ENCODE assay signal across 1 cellular context in the genomic region with DNA sequence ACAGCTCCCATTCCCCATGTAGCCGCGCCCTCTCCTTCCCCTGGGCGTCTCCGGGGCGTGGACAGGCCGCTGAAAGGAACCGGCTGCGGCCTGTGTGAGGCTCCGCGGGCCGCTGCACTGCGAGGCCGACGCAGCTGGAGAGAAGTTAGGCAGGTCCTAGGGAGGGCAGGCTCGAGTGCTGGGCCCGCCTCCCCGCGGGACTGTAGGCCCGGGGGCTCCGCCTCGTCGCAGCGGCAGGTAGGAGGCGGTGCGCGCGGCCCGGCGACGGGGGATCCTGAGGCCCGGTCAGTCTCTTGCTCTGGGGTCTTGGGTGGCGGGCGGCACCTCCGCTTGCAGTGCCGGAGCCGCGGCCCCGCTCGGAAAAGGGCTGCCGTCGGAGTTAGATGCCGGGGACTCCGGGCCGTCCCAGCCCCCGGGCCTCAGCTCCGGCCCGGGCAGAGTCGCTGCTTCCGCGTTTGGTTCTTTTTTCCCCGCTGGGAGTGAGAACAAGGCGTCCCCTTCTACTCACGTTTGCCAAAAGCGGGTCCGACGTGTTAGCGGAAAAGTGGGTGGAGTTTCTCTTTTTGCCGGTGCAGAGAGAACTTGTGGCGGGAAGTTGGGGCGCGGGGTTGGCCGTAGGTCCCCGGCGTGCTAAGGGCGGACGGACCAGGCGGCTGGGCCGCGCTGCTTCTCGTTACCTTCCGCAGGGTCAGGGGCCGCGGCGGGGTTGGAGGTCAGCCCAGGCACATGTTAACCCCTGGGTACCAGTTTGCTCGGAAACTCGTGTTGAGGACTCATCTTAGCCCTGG.
A peak's percentile ranks its signal among the peaks of the same experiment; 100 is the strongest.
TF ChIP-seq lines count a peak whose summit lies in the region.

A gene (plus strand): TSS at position 222 of the 788 bp plus-strand sequence. CDS start 2,026 bp downstream, outside the sequence.

TF ChIP-seq in GM12878, 131 proteins besides CTCF, POLR2A, EP300 and RAD21 (continued from another document):
- TF ChIP-seq EZH2 (IDR thresholded peaks at IDR 0.05; ENCODE audit: borderline replicate concordance, control insufficient read depth, low read depth, low read length), result no peak
- peak in 1 of 2 experiments; percentile 42; a peak in 2 of 4 replicates for TF ChIP-seq ETV6 (conservative IDR thresholded peaks at IDR 0.05 in 1 of 2, IDR thresholded peaks at IDR 0.05 in 1 of 2; ENCODE audit: borderline replicate concordance in 1 of 2, low read depth in 1 of 2)
- TF ChIP-seq NRF1 (conservative IDR thresholded peaks at IDR 0.05; ENCODE audit: low read depth, low read length), result no peak
- peak; percentile 86 for TF ChIP-seq SMAD5 (IDR thresholded peaks at IDR 0.05; ENCODE audit: low read depth)
- TF ChIP-seq TCF12 (IDR thresholded peaks at IDR 0.05; ENCODE audit: low read depth, low read length), result peak; percentile 88
- peak; percentile 91 for TF ChIP-seq LARP7 (IDR thresholded peaks at IDR 0.05)
- TF ChIP-seq, protein P1, sequence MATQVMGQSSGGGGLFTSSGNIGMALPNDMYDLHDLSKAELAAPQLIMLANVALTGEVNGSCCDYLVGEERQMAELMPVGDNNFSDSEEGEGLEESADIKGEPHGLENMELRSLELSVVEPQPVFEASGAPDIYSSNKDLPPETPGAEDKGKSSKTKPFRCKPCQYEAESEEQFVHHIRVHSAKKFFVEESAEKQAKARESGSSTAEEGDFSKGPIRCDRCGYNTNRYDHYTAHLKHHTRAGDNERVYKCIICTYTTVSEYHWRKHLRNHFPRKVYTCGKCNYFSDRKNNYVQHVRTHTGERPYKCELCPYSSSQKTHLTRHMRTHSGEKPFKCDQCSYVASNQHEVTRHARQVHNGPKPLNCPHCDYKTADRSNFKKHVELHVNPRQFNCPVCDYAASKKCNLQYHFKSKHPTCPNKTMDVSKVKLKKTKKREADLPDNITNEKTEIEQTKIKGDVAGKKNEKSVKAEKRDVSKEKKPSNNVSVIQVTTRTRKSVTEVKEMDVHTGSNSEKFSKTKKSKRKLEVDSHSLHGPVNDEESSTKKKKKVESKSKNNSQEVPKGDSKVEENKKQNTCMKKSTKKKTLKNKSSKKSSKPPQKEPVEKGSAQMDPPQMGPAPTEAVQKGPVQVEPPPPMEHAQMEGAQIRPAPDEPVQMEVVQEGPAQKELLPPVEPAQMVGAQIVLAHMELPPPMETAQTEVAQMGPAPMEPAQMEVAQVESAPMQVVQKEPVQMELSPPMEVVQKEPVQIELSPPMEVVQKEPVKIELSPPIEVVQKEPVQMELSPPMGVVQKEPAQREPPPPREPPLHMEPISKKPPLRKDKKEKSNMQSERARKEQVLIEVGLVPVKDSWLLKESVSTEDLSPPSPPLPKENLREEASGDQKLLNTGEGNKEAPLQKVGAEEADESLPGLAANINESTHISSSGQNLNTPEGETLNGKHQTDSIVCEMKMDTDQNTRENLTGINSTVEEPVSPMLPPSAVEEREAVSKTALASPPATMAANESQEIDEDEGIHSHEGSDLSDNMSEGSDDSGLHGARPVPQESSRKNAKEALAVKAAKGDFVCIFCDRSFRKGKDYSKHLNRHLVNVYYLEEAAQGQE (IDR thresholded peaks at IDR 0.05; ENCODE audit: low read depth, low read length), result no peak
- no peak for TF ChIP-seq KAT2A (conservative IDR thresholded peaks at IDR 0.05; ENCODE audit: control insufficient read depth, low read depth, low read length)
- TF ChIP-seq JUND (IDR thresholded peaks at IDR 0.05; ENCODE audit: low read depth, low read length), result no peak
- no peak; the same call in 1 of the 2 replicates for TF ChIP-seq FOXM1 (IDR thresholded peaks at IDR 0.05; ENCODE audit: low read depth, low read length)
